In the genomic region with DNA sequence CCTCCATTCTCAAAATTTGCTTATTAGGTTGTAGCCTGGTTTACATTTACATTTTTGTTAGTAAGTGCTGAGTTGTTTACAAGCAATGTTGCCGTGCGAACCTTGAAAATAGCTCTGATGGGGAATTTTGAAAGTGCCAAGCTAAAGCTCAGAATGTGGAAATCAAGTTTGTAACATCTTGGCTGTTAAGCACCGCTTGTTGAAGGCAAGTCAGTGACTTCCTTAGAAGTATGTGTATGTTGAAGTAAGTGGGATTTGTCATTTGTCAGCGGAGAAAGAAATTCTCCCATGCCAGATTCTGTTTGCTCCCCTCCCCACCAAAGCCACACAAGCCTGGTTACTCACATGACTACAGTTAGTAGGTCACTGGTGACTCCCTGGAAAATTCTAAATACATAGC, we compare ENCODE assay signal across 14 cellular contexts.
"Had no signal": no experiment of that assay in that cellular context is flagged by ENCODE, and none has a peak within 500 bp of the region (broad histone marks: within the 10 kb centered on the region; RNA-seq: fewer than 3 reads in every experiment).

No MANE protein-coding gene starts in this region.

- H3K4me1 ChIP-seq: left ventricle myocardium inferior, lower lobe of right lung had no signal

- ATAC-seq: effector memory CD8-positive, alpha-beta T cell; gastrocnemius medialis; left cardiac atrium; lower lobe of right lung; mucosa of descending colon; naive thymus-derived CD8-positive, alpha-beta T cell; sciatic nerve had no signal

- H3K27ac Mint-ChIP-seq: effector memory CD8-positive, alpha-beta T cell; memory B cell; naive thymus-derived CD8-positive, alpha-beta T cell had no signal

- H3K27ac ChIP-seq: gastrocnemius medialis, left ventricle myocardium inferior, lower lobe of right lung had no signal

- H3K27me3 ChIP-seq: gastrocnemius medialis had no signal

- H3K4me1 Mint-ChIP-seq: memory B cell; naive thymus-derived CD8-positive, alpha-beta T cell had no signal

- DNase-seq: effector memory CD8-positive, alpha-beta T cell; erythroblast; gastrocnemius medialis; glutamatergic neuron; kidney; left cardiac atrium; left ventricle myocardium inferior; lower lobe of right lung; mucosa of descending colon; naive thymus-derived CD8-positive, alpha-beta T cell; stimulated activated CD4-positive, alpha-beta T cell treated with anti-CD3 and anti-CD28 coated beads, Interleukin-2, amount 100 ng/mL, for 24 hours; stimulated activated naive CD4-positive, alpha-beta T cell had no signal

- H3K4me3 Mint-ChIP-seq: effector memory CD8-positive, alpha-beta T cell; memory B cell; naive thymus-derived CD8-positive, alpha-beta T cell had no signal

- H3K4me3 ChIP-seq: gastrocnemius medialis, left ventricle myocardium inferior, lower lobe of right lung, mucosa of descending colon had no signal

- H3K27me3 Mint-ChIP-seq: effector memory CD8-positive, alpha-beta T cell had no signal

- H3K36me3 Mint-ChIP-seq: memory B cell; naive thymus-derived CD8-positive, alpha-beta T cell had no signal

- H3K9me3 ChIP-seq: gastrocnemius medialis, left ventricle myocardium inferior, lower lobe of right lung, mucosa of descending colon had no signal

- H3K36me3 ChIP-seq: gastrocnemius medialis, left ventricle myocardium inferior, lower lobe of right lung had no signal
